ENCODE assay signal across 8 cellular contexts in genomic region chr11:63838150-63838681, GRCh38. TPM values are rescaled to one million over a fixed set of nuclear protein-coding genes. Genes with fewer than 3 reads are reported as not detected.
DNase-seq lines count a peak whose midpoint lies in the region; ATAC-seq and TF ChIP-seq lines count a peak whose summit lies in the region.

No MANE protein-coding gene starts in this region.

- ATAC-seq in body of pancreas (no peak), aorta (ENCODE audit: low FRiP score) (no peak), HG03565 (IDR thresholded peaks at IDR 0.05; ENCODE audit: unreplicated experiment) (no peak)

- H3K27ac ChIP-seq in 22Rv1 = peak overlapping the region; percentile 82
- peak overlapping the region; percentile 72 to 93 (median 82) for H3K27ac ChIP-seq in body of pancreas
- peak overlapping the region; percentile 10 for H3K27ac ChIP-seq in mesenchymal stem cell (ENCODE audit: low read length, poor library complexity, severe bottlenecking)
- H3K27ac ChIP-seq in aorta (ENCODE audit: low read depth in 1 of 2, low read length in 2 of 2) = peak overlapping the region in 1 of 2 donors; percentile 93

- H2BK120ac ChIP-seq in mesenchymal stem cell (ENCODE audit: low read depth, low read length) = no peak overlapping the region

- H3K79me1 ChIP-seq in mesenchymal stem cell (replicated peaks; ENCODE audit: low read length, poor library complexity, severe bottlenecking) = no peaks in the 10 kb centered on the region

- H2AK5ac ChIP-seq in mesenchymal stem cell (ENCODE audit: low read length, severe bottlenecking) = no peak overlapping the region

- H3K4me3 ChIP-seq in HFF-Myc (replicated peaks; ENCODE audit: low read depth, low read length) = peak overlapping the region; percentile 28
- no peak overlapping the region for H3K4me3 ChIP-seq in body of pancreas
- peak overlapping the region in 1 of 2 experiments; percentile 95 for H3K4me3 ChIP-seq in mesenchymal stem cell (ENCODE audit: insufficient read depth in 1 of 2, low read depth in 1 of 2, low read length in 2 of 2)
- peak overlapping the region in 1 of 2 donors; percentile 33 for H3K4me3 ChIP-seq in aorta (ENCODE audit: low read length in 2 of 2)

- peak overlapping the region in 1 of 2 experiments; percentile 88 for H3K14ac ChIP-seq in mesenchymal stem cell (ENCODE audit: low read length in 2 of 2)

- H3K23ac ChIP-seq in mesenchymal stem cell (ENCODE audit: low read length in 2 of 2) = no peak overlapping the region

- peak overlapping the region in 1 of 2 experiments; percentile 76 for H3K18ac ChIP-seq in mesenchymal stem cell (ENCODE audit: low read depth in 1 of 2, low read length in 2 of 2)

- H2BK12ac ChIP-seq in mesenchymal stem cell (ENCODE audit: low read length in 2 of 2) = peak overlapping the region in 1 of 2 experiments; percentile 10

- H2AFZ ChIP-seq in mesenchymal stem cell (ENCODE audit: low read depth, low read length) = peak overlapping the region; percentile 29

- H2BK15ac ChIP-seq in mesenchymal stem cell (ENCODE audit: low read depth, poor library complexity, severe bottlenecking) = no peak overlapping the region

- TF ChIP-seq POLR2A in body of pancreas (IDR thresholded peaks at IDR 0.05) = no peak

- no peak overlapping the region for H4K91ac ChIP-seq in mesenchymal stem cell (ENCODE audit: low read length)

- peak overlapping the region; percentile 38 for H3K4me2 ChIP-seq in mesenchymal stem cell (ENCODE audit: low read length, poor library complexity, severe bottlenecking)

- H3K36me3 ChIP-seq in body of pancreas (replicated peaks in 1 of 2; ENCODE audit: insufficient read depth in 1 of 2, low read depth in 2 of 2) (no peaks in the 10 kb centered on the region), mesenchymal stem cell (ENCODE audit: control insufficient read depth in 1 of 2, insufficient read depth in 2 of 2, low read depth in 1 of 2, low read length in 2 of 2) (peaks cover 2 to 3% of the 10 kb centered on the region in 2 experiments), aorta (ENCODE audit: control insufficient read depth in 1 of 2, insufficient read depth in 2 of 2, low read length in 1 of 2) (no peaks in the 10 kb centered on the region)

- no peaks in the 10 kb centered on the region for H3K9me3 ChIP-seq in body of pancreas
- H3K9me3 ChIP-seq in mesenchymal stem cell (ENCODE audit: control insufficient read depth, low read length) = no peaks in the 10 kb centered on the region
- H3K9me3 ChIP-seq in aorta (ENCODE audit: control insufficient read depth, low read length) = no peaks in the 10 kb centered on the region

- peak overlapping the region; percentile 19 to 57 for H3K4ac ChIP-seq in mesenchymal stem cell (ENCODE audit: low read depth in 1 of 2, low read length in 2 of 2)

- intact Hi-C loops in body of pancreas (cut with DNase I) = no loop called here
- intact Hi-C loops in aorta (cut with DNase I) = loop anchor here (2.0 to 5.0 kb wide), 3 partner anchors 34 to 314 kb away; partner anchors contain the start of gene NAA40 (in 1 of the 2)

- no peaks in the 10 kb centered on the region for H3K27me3 ChIP-seq in body of pancreas
- peaks cover 0 to 2% of the 10 kb centered on the region in 2 experiments for H3K27me3 ChIP-seq in mesenchymal stem cell (ENCODE audit: control insufficient read depth in 1 of 2, insufficient read depth in 1 of 2, low read length in 2 of 2)
- no peaks in the 10 kb centered on the region for H3K27me3 ChIP-seq in aorta (ENCODE audit: control insufficient read depth in 1 of 2, insufficient read depth in 2 of 2, low read length in 1 of 2)

- 9 to 12% methylated on average over 19 of the region's 19 CpGs for WGBS in body of pancreas, 2 donors
- 40% methylated on average over 19 of the region's 19 CpGs for WGBS in mesenchymal stem cell
- 17 to 18% methylated on average over 19 of the region's 19 CpGs for WGBS in aorta, 2 donors

- no peak for DNase-seq in HFF-Myc (ENCODE audit: extremely low read depth, low read depth)
- DNase-seq in body of pancreas = peak in 1 of 4 donors; percentile 24
- no peak for DNase-seq in mesenchymal stem cell
- DNase-seq in aorta = peak; percentile 68 to 79
- DNase-seq in HUDEP-2 (lab: John Stamatoyannopoulos, UW; ENCODE audit: unreplicated experiment in 76 of 76) = no peak
- no peak for DNase-seq in NCI-H2107 (lab: John Stamatoyannopoulos, UW)

- TF ChIP-seq CTCF in 22Rv1 (IDR thresholded peaks at IDR 0.05) (no peak), HFF-Myc (IDR thresholded peaks at IDR 0.05; ENCODE audit: low read depth, low read length, missing control alignments) (no peak), body of pancreas (IDR thresholded peaks at IDR 0.05) (no peak)

- no peak overlapping the region for H2BK5ac ChIP-seq in mesenchymal stem cell (ENCODE audit: low read depth, low read length, poor library complexity, severe bottlenecking)

- H4K8ac ChIP-seq in mesenchymal stem cell (ENCODE audit: low read length) = peak overlapping the region; percentile 45

- H3K9ac ChIP-seq in mesenchymal stem cell (ENCODE audit: low read length) = peak overlapping the region; percentile 94

- H3K4me1 ChIP-seq in body of pancreas (peaks cover 46% of the 10 kb centered on the region), mesenchymal stem cell (ENCODE audit: control insufficient read depth, insufficient read depth, low read depth, low read length) (peaks cover 14% of the 10 kb centered on the region), aorta (ENCODE audit: control insufficient read depth in 1 of 2, insufficient read depth in 2 of 2, low read length in 2 of 2) (peaks cover 0 to 6% of the 10 kb centered on the region in 2 donors)

RNA-seq across cellular contexts. Expression of gene MARK2, which starts 0.7 kb away (rescaled TPM):
- total RNA-seq in body of pancreas (10 to 100 TPM; 32.2 to 33.9 TPM), aorta (10 to 100 TPM; 29.6 to 32.5 TPM)
- 20.0 TPM for polyA plus RNA-seq in mesenchymal stem cell (2013, experiment 1 of 2)
- polyA plus RNA-seq in mesenchymal stem cell (2013, experiment 2 of 2) = 19.8 TPM
- polyA plus RNA-seq in aorta = 1 to 10 TPM; 8.1 to 8.2 TPM

RNA-seq across cellular contexts. Expression of gene SPINDOC, which starts 25.0 kb away (rescaled TPM):
- 10 to 100 TPM in 1 of 2 donors, 1 to 10 TPM in 1; 3.6 to 16.2 TPM for total RNA-seq in body of pancreas
- 35.3 TPM for polyA plus RNA-seq in mesenchymal stem cell (2013, experiment 1 of 2)
- 35.1 TPM for polyA plus RNA-seq in mesenchymal stem cell (2013, experiment 2 of 2)
- 10 to 100 TPM; 18.3 to 20.6 TPM for total RNA-seq in aorta
- polyA plus RNA-seq in aorta = 10 to 100 TPM in 1 of 2 donors, 1 to 10 TPM in 1; 7.1 to 12.6 TPM

Comparison
In these comparisons a context has a peak if more than half of its experiments do, and no peak if none do; other contexts are left out.
1. DNase-seq: peak in aorta (2 of 2); none in HFF-Myc (single experiment), mesenchymal stem cell (single experiment), HUDEP-2 (0 of 76) and NCI-H2107 (single experiment).